Comparison of ENCODE assay signal across 10 cellular contexts in the genomic region with DNA sequence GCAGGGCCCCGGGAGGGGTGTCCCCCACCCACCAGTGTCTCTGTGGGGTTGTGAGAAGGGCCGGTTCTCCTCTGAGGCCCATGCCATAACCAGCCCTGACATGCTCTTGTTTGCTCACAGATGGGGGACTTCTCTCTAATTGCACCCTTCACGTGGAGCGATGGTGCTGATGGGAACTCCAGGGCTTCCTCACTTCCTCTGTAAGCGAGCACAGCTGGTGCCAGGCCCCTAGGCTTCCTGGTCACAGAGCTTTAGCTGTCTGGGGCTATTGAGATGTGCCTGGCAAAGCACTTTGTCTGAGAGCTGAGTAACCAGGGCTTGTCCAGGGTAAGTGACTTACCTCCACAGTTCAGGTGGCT. TPM values are rescaled to one million over a fixed set of nuclear protein-coding genes. Genes with fewer than 3 reads are reported as not detected.
DNase-seq lines count a peak whose midpoint lies in the region; ATAC-seq, FAIRE-seq and TF ChIP-seq lines count a peak whose summit lies in the region.
"Had no signal": no experiment of that assay in that cellular context is flagged by ENCODE, and none has a peak within 500 bp of the region (broad histone marks: within the 10 kb centered on the region; RNA-seq: fewer than 3 reads in every experiment).

No MANE protein-coding gene starts in this region.

- no peak overlapping the region for H3K4me3 ChIP-seq in GM12878

- H3K9me3 Mint-ChIP-seq in effector memory CD8-positive, alpha-beta T cell = peaks cover 7 to 10% of the 10 kb centered on the region in 2 donors

- H3K4me1 Mint-ChIP-seq in effector memory CD8-positive, alpha-beta T cell (ENCODE audit: low read depth in 2 of 2) = peaks cover 11 to 20% of the 10 kb centered on the region in 2 donors

- TF ChIP-seq POLR2A in GM12878 (IDR thresholded peaks at IDR 0.05; ENCODE audit: low read depth, low read length) = no peak

- H3K27me3 Mint-ChIP-seq in effector memory CD8-positive, alpha-beta T cell = no peaks in the 10 kb centered on the region

- BruUV-seq in GM12878 (replicated peaks; lab: Mats Ljungman, UMichigan) = no TSS peak

- no peak overlapping the region for H3K9ac ChIP-seq in GM12878 (ENCODE audit: control insufficient read depth, insufficient read depth, low read length)

- H3K4me1 ChIP-seq in GM12878 (ENCODE audit: control insufficient read depth, insufficient read depth, low read length) = peaks cover 3% of the 10 kb centered on the region; the same call in 1 of the 2 replicates
- H3K4me1 ChIP-seq: Caco-2 had no signal

- H2AFZ ChIP-seq in GM12878 (ENCODE audit: control insufficient read depth, low read depth, low read length) = no peak overlapping the region; the same call in 1 of the 2 replicates

- WGBS in GM12878 (ENCODE audit: insufficient coverage, insufficient replicate concordance, low lambda C conversion rate, missing lambda C conversion rate) = 0% methylated on average over 5 of the region's 5 CpGs

- H3K79me2 ChIP-seq in GM12878 (ENCODE audit: control insufficient read depth, insufficient read depth, low read length) = no peaks in the 10 kb centered on the region; the same call in 1 of the 2 replicates

- FAIRE-seq in GM12878 (lab: Jason Lieb, UNC) = no peak

- no peaks in the 10 kb centered on the region for H4K20me1 ChIP-seq in GM12878 (ENCODE audit: control insufficient read depth, insufficient read depth)

- in situ Hi-C loops in GM12878 (cut with MboI) = no loop called here

- peak overlapping the region; percentile 1; the same call in 1 of the 2 replicates for H3K27ac ChIP-seq in GM12878 (ENCODE audit: control insufficient read depth, insufficient read depth)

- H3K36me3 Mint-ChIP-seq in effector memory CD8-positive, alpha-beta T cell (ENCODE audit: insufficient read depth) = no peaks in the 10 kb centered on the region

- H3K36me3 ChIP-seq in GM12878 (ENCODE audit: control insufficient read depth in 2 of 2, insufficient read depth in 2 of 2, low read length in 1 of 2) = no peaks in the 10 kb centered on the region

- H3K27me3 ChIP-seq in GM12878 (replicated peaks in 1 of 2; ENCODE audit: control insufficient read depth in 2 of 2, insufficient read depth in 2 of 2, low read length in 1 of 2) = no peaks in the 10 kb centered on the region

- intact Hi-C loops in GM12878 (cut with micrococcal nuclease; ENCODE audit: unreplicated experiment) = no loop called here

- CTCF ChIA-PET in GM12878 (lab: Yijun Ruan, JAX) = no interaction called here

- peak overlapping the region; percentile 38; the same call in 1 of the 2 replicates for H3K4me2 ChIP-seq in GM12878 (ENCODE audit: control insufficient read depth, insufficient read depth)

- H3K9me3 ChIP-seq in GM12878 (replicated peaks; ENCODE audit: control insufficient read depth, insufficient read depth, low read length) = peaks cover 7% of the 10 kb centered on the region; the same call in 2 of the 3 replicates
- H3K9me3 ChIP-seq: Caco-2 had no signal

- no peak for TF ChIP-seq EP300 in GM12878 (IDR thresholded peaks at IDR 0.05; ENCODE audit: borderline replicate concordance in 1 of 2, control insufficient read depth in 1 of 2, low read depth in 2 of 2, low read length in 2 of 2)

- DNase-seq in COLO668 (lab: John Stamatoyannopoulos, UW; ENCODE audit: unreplicated experiment) (peak; percentile 49), GM12878 (ENCODE audit: low read depth, low spot score) (peak; percentile 15), superior temporal gyrus (ENCODE audit: extremely low spot score) (no peak), SIG-M5 treated with dmso at 0.1 percent for 504 hours (lab: John Stamatoyannopoulos, UW; ENCODE audit: unreplicated experiment) (no peak), NCI-H446 treated with DMSO at 0.1 percent for 48 hours (lab: John Stamatoyannopoulos, UW) (no peak)
- DNase-seq in effector memory CD8-positive, alpha-beta T cell = no peak
- DNase-seq: Caco-2, SIG-M5 had no signal

- ATAC-seq in GM18907 (IDR thresholded peaks at IDR 0.05; ENCODE audit: unreplicated experiment) (peak; percentile 73), HG03520 (IDR thresholded peaks at IDR 0.05; ENCODE audit: unreplicated experiment) (peak; percentile 71), GM12878 (peak; percentile 83)
- no peak for ATAC-seq in effector memory CD8-positive, alpha-beta T cell (replicated peaks)

- H3K27ac Mint-ChIP-seq in effector memory CD8-positive, alpha-beta T cell = peak overlapping the region in 1 of 2 donors; percentile 39

- SMC1A ChIA-PET in GM12878 (lab: Charles Lee; ENCODE audit: uncharacterized antibody, unreplicated experiment) = no interaction called here

- no peak overlapping the region for H3K4me3 Mint-ChIP-seq in effector memory CD8-positive, alpha-beta T cell

- no peak for TF ChIP-seq CTCF in GM12878 (IDR thresholded peaks at IDR 0.05 in 2 of 3, conservative IDR thresholded peaks at IDR 0.05 in 1 of 3; ENCODE audit: control insufficient read depth in 2 of 3, extremely low read depth in 1 of 3, insufficient read depth in 1 of 3, low read depth in 3 of 3, low read length in 3 of 3)

- RAD21 ChIA-PET in GM12878 (lab: Charles Lee; ENCODE audit: unreplicated experiment) = no interaction called here

- TF ChIP-seq RAD21 in GM12878 (IDR thresholded peaks at IDR 0.05; ENCODE audit: insufficient read depth, low read depth, low read length) = no peak

- POLR2A ChIA-PET in GM12878 (lab: Charles Lee) = no interaction called here

TF ChIP-seq in GM12878, 131 proteins besides CTCF, POLR2A, EP300 and RAD21 (continues in another document):
- TF ChIP-seq, protein P1, sequence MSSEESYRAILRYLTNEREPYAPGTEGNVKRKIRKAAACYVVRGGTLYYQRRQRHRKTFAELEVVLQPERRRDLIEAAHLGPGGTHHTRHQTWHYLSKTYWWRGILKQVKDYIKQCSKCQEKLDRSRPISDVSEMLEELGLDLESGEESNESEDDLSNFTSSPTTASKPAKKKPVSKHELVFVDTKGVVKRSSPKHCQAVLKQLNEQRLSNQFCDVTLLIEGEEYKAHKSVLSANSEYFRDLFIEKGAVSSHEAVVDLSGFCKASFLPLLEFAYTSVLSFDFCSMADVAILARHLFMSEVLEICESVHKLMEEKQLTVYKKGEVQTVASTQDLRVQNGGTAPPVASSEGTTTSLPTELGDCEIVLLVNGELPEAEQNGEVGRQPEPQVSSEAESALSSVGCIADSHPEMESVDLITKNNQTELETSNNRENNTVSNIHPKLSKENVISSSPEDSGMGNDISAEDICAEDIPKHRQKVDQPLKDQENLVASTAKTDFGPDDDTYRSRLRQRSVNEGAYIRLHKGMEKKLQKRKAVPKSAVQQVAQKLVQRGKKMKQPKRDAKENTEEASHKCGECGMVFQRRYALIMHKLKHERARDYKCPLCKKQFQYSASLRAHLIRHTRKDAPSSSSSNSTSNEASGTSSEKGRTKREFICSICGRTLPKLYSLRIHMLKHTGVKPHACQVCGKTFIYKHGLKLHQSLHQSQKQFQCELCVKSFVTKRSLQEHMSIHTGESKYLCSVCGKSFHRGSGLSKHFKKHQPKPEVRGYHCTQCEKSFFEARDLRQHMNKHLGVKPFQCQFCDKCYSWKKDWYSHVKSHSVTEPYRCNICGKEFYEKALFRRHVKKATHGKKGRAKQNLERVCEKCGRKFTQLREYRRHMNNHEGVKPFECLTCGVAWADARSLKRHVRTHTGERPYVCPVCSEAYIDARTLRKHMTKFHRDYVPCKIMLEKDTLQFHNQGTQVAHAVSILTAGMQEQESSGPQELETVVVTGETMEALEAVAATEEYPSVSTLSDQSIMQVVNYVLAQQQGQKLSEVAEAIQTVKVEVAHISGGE (CRISPR knock-in tag; IDR thresholded peaks at IDR 0.05) = 0 out of 2 replicates have a peak, but pooled peaks have one; percentile 22

RNA-seq across cellular contexts. Expression of a gene that starts 36.4 kb away (rescaled TPM):
- total RNA-seq in GM12878 (2013; cell fraction: nucleolus; rRNA removed) = 8.7 and 9.9 TPM in 2 replicates
- total RNA-seq in GM12878 (2014; rRNA removed) = 8.1 and 8.9 TPM in 2 replicates
- 5.1 and 5.2 TPM in 2 replicates for total RNA-seq in GM12878 (2014; rRNA removed; fragmentation: Illumina TruSeq; extraction: Trizol)
- total RNA-seq in GM12878 (2021) = 13.3 TPM in 2 replicates
- 2.6 TPM for polyA plus RNA-seq in GM12878 (2011; ENCODE audit: low read depth)
- polyA plus RNA-seq in GM12878 (2011; rRNA removed) = 4.4 and 5.8 TPM in 2 replicates
- polyA plus RNA-seq in GM12878 (2011; cell fraction: cytosol; rRNA removed) = 3.6 and 3.7 TPM in 2 replicates
- polyA plus RNA-seq in GM12878 (2011; cell fraction: nucleus; rRNA removed) = 13.5 and 18.8 TPM in 2 replicates
- polyA plus RNA-seq in GM12878 (2012) = 5.9 and 6.6 TPM in 2 replicates
- polyA plus RNA-seq in GM12878 (2014; fragmentation: Illumina TruSeq; extraction: Trizol) = 6.0 and 8.0 TPM in 2 replicates
- polyA plus RNA-seq in GM12878 (2014; fragmentation: Nextera tagmentation; extraction: Ambion mirVana) = under 1 TPM; 0.34 to 0.68 TPM
- polyA plus RNA-seq in GM12878 (2014; rRNA removed) = 8.6 and 10.3 TPM in 2 replicates
- 1 to 10 TPM; 1.9 to 2.2 TPM for polyA plus RNA-seq in GM12878 (2016; fragmentation: Nextera tagmentation; extraction: Ambion mirVana)
- polyA minus RNA-seq in GM12878 (2011; rRNA and poly(A)+ RNA removed) = 3.4 and 4.0 TPM in 2 replicates
- 3.1 and 3.2 TPM in 2 replicates for polyA minus RNA-seq in GM12878 (2011; cell fraction: cytosol; rRNA and poly(A)+ RNA removed)
- 3.3 and 4.9 TPM in 2 replicates for polyA minus RNA-seq in GM12878 (2011; cell fraction: nucleus; rRNA and poly(A)+ RNA removed)

Comparison
In these comparisons a context has a peak if more than half of its experiments do, and no peak if none do; other contexts are left out.
1. DNase-seq: peak in COLO668 (single experiment) and GM12878 (single experiment); none in superior temporal gyrus (single experiment), effector memory CD8-positive, alpha-beta T cell (0 of 3), SIG-M5 treated with dmso at 0.1 percent for 504 hours (single experiment) and NCI-H446 treated with DMSO at 0.1 percent for 48 hours (single experiment).